ENCODE assay signal across 25 cellular contexts in genomic region chr18:10228380-10228779, GRCh38.
DNase-seq lines count a peak whose midpoint lies in the region; ATAC-seq, FAIRE-seq and TF ChIP-seq lines count a peak whose summit lies in the region.
"Had no signal": no experiment of that assay in that cellular context is flagged by ENCODE, and none has a peak within 500 bp of the region (broad histone marks: within the 10 kb centered on the region; RNA-seq: fewer than 3 reads in every experiment).

No MANE protein-coding gene starts in this region.

- H3K23ac ChIP-seq in IMR-90 (ENCODE audit: low read depth, low read length), result no peak overlapping the region

- no peak overlapping the region for H3K56ac ChIP-seq in IMR-90 (ENCODE audit: extremely low read depth, insufficient read depth, low read length)

- no peak overlapping the region for H4K8ac ChIP-seq in IMR-90 (ENCODE audit: low read depth in 2 of 2, low read length in 2 of 2)

- BruUV-seq in IMR-90 (replicated peaks; lab: Mats Ljungman, UMichigan) (no TSS peak), endothelial cell of umbilical vein (replicated peaks; lab: Mats Ljungman, UMichigan) (no TSS peak)

- H2AK9ac ChIP-seq in IMR-90 (replicated peaks; ENCODE audit: low read depth, low read length, poor library complexity), result no peak overlapping the region

- H2AFZ ChIP-seq in IMR-90 (replicated peaks; ENCODE audit: low read length, poor library complexity), result peak overlapping the region; percentile 32
- H2AFZ ChIP-seq in endothelial cell of umbilical vein (ENCODE audit: low read depth, low read length), result no peak overlapping the region
- H2AFZ ChIP-seq: GM23248 had no signal

- H3K4me3 ChIP-seq in IMR-90 (ENCODE audit: insufficient read depth, low read depth, low read length) (no peak overlapping the region), endothelial cell of umbilical vein (replicated peaks in 1 of 3; ENCODE audit: insufficient read depth in 1 of 3, low read depth in 1 of 3, low read length in 3 of 3) (no peak overlapping the region)
- H3K4me3 ChIP-seq: GM12878, GM23248, HAP-1 had no signal

- no peak overlapping the region for H4K91ac ChIP-seq in IMR-90 (ENCODE audit: insufficient read depth, low read depth, low read length)

- in situ Hi-C loops in IMR-90 (cut with MboI; ENCODE audit: low sequenced_read_pairs), result no loop called here

- H3K4me2 ChIP-seq in IMR-90 (ENCODE audit: low read depth, low read length), result no peak overlapping the region
- no peak overlapping the region for H3K4me2 ChIP-seq in endothelial cell of umbilical vein (ENCODE audit: insufficient read depth, low read length)

- no peaks in the 10 kb centered on the region for H3K79me1 ChIP-seq in IMR-90 (ENCODE audit: low read depth in 1 of 2, low read length in 2 of 2)

- H3K27ac ChIP-seq in IMR-90 (ENCODE audit: insufficient read depth, low read length) (no peak overlapping the region), endothelial cell of umbilical vein (ENCODE audit: insufficient read depth, low read depth, low read length) (no peak overlapping the region)
- H3K27ac ChIP-seq: C4-2B, GM23248, HL-60 had no signal

- H3K14ac ChIP-seq in IMR-90 (replicated peaks; ENCODE audit: low read depth, low read length), result no peak overlapping the region

- H2BK20ac ChIP-seq in IMR-90 (ENCODE audit: low read depth, low read length), result no peak overlapping the region

- no peak for ATAC-seq in IMR-90 (ENCODE audit: low read depth)
- ATAC-seq: GM12878, HepG2, Panc1 had no signal

- peak in 2 of 3 experiments; percentile 10 to 50 for DNase-seq in NCI-H1417 (lab: John Stamatoyannopoulos, UW)
- DNase-seq in NCI-H1417 treated with DMSO at 0.1 percent for 48 hours (lab: John Stamatoyannopoulos, UW), result no peak
- no peak for DNase-seq in IMR-90
- DNase-seq in NCI-H69 (lab: John Stamatoyannopoulos, UW), result peak; percentile 89
- DNase-seq in endothelial cell of umbilical vein (ENCODE audit: low read depth, low spot score), result peak; percentile 12
- no peak for DNase-seq in GM12892 (ENCODE audit: insufficient read length)
- DNase-seq in activated CD8-positive, alpha-beta memory T cell treated with anti-CD3 and anti-CD28 coated beads for 24 hours, result no peak
- DNase-seq in stimulated activated CD4-positive, alpha-beta T cell treated with anti-CD3 and anti-CD28 coated beads, Interleukin-1b, Interleukin-23, amount 100 ng/mL, for 48 hours, result no peak
- DNase-seq: DMS79 treated with DMSO at 0.1 percent for 48 hours, GM23248, KBM-7, MM.1S, NCI-H1048, NCI-H187 treated with DMSO at 0.1 percent for 48 hours, NCI-H2107, NCI-H345, NCI-H526, T-helper 1 cell had no signal

- no peaks in the 10 kb centered on the region for H3K79me2 ChIP-seq in endothelial cell of umbilical vein (ENCODE audit: control insufficient read depth, insufficient read depth, low read length)

- TF ChIP-seq POLR2A in IMR-90 (IDR thresholded peaks at IDR 0.05; ENCODE audit: low read depth, low read length), result no peak
- TF ChIP-seq POLR2A in endothelial cell of umbilical vein (IDR thresholded peaks at IDR 0.05; ENCODE audit: low read depth, low read length), result no peak
- no peak for TF ChIP-seq POLR2A in GM12892 (IDR thresholded peaks at IDR 0.05; ENCODE audit: low read depth, low read length)

- FAIRE-seq in endothelial cell of umbilical vein (lab: Jason Lieb, UNC) (no peak), GM12892 (lab: Jason Lieb, UNC) (no peak)
- FAIRE-seq: A204.1, GM12878, HepG2 had no signal

- no peak overlapping the region for H3K4ac ChIP-seq in IMR-90 (ENCODE audit: low read depth, low read length)

- POLR2A ChIA-PET in IMR-90 (lab: Charles Lee; ENCODE audit: unreplicated experiment) (no interaction called here), endothelial cell of umbilical vein (lab: Charles Lee) (no interaction called here)

- no peak overlapping the region for H2BK120ac ChIP-seq in IMR-90 (ENCODE audit: low read depth, low read length)

- dilution Hi-C loops in IMR-90 (cut with HindIII; ENCODE audit: low sequenced_read_pairs, unreplicated experiment), result no loop called here
- dilution Hi-C loops in endothelial cell of umbilical vein (cut with MboI; ENCODE audit: extremely low pct_ligation_motif_present, low sequenced_read_pairs), result no loop called here

- H3K9me3 ChIP-seq in IMR-90 (ENCODE audit: control insufficient read depth, insufficient read depth, low read length) (peaks cover 21% of the 10 kb centered on the region), endothelial cell of umbilical vein (replicated peaks; ENCODE audit: control insufficient read depth, insufficient read depth, low read length) (no peaks in the 10 kb centered on the region)
- H3K9me3 ChIP-seq: HAP-1 had no signal

- TF ChIP-seq CTCF in IMR-90 (conservative IDR thresholded peaks at IDR 0.05; ENCODE audit: low read depth, low read length) (no peak), endothelial cell of umbilical vein (IDR thresholded peaks at IDR 0.05; ENCODE audit: extremely low read depth in 1 of 2, insufficient read depth in 1 of 2, low read depth in 1 of 2, low read length in 2 of 2) (no peak)

- no peak overlapping the region for H2BK5ac ChIP-seq in IMR-90 (ENCODE audit: low read depth, low read length, poor library complexity, severe bottlenecking)

- H3K18ac ChIP-seq in IMR-90 (ENCODE audit: low read depth, low read length), result no peak overlapping the region

- no peak overlapping the region for H4K5ac ChIP-seq in IMR-90 (ENCODE audit: low read depth, low read length)

- H3K9me1 ChIP-seq in IMR-90 (ENCODE audit: insufficient read depth, low read length) (no peaks in the 10 kb centered on the region), endothelial cell of umbilical vein (replicated peaks; ENCODE audit: control insufficient read depth, extremely low read depth, insufficient read depth, low read length) (no peaks in the 10 kb centered on the region)

- no peak overlapping the region for H2AK5ac ChIP-seq in IMR-90 (ENCODE audit: low read depth, low read length)

- H2BK15ac ChIP-seq in IMR-90 (ENCODE audit: low read depth, low read length), result no peak overlapping the region

- H3K4me1 ChIP-seq in IMR-90 (ENCODE audit: control insufficient read depth, insufficient read depth, low read length) (no peaks in the 10 kb centered on the region), endothelial cell of umbilical vein (ENCODE audit: control insufficient read depth, extremely low read depth, insufficient read depth, low read length) (no peaks in the 10 kb centered on the region)
- H3K4me1 ChIP-seq: HAP-1 had no signal

- no peaks in the 10 kb centered on the region for H3K36me3 ChIP-seq in IMR-90 (ENCODE audit: control insufficient read depth, insufficient read depth, low read length)
- no peaks in the 10 kb centered on the region for H3K36me3 ChIP-seq in endothelial cell of umbilical vein (ENCODE audit: control insufficient read depth in 2 of 2, extremely low read depth in 1 of 2, insufficient read depth in 2 of 2, low read length in 2 of 2)
- H3K36me3 ChIP-seq: HAP-1 had no signal

- H3K9ac ChIP-seq in IMR-90 (ENCODE audit: low read depth, low read length) (no peak overlapping the region), endothelial cell of umbilical vein (replicated peaks; ENCODE audit: extremely low read depth, insufficient read depth, low read length) (no peak overlapping the region)
- H3K9ac ChIP-seq: GM23248 had no signal

- TF ChIP-seq RAD21 in IMR-90 (IDR thresholded peaks at IDR 0.05; ENCODE audit: low read length), result no peak

- H3K27me3 ChIP-seq in IMR-90 (ENCODE audit: control insufficient read depth, insufficient read depth, low read length) (no peaks in the 10 kb centered on the region), endothelial cell of umbilical vein (ENCODE audit: control insufficient read depth in 2 of 2, insufficient read depth in 2 of 2, low read length in 2 of 2) (no peaks in the 10 kb centered on the region)

- intact Hi-C loops in IMR-90 (cut with micrococcal nuclease) (no loop called here), endothelial cell of umbilical vein (cut with micrococcal nuclease) (no loop called here)

- no peaks in the 10 kb centered on the region for H4K20me1 ChIP-seq in IMR-90 (ENCODE audit: insufficient read depth, low read length)
- H4K20me1 ChIP-seq in endothelial cell of umbilical vein (replicated peaks; ENCODE audit: control insufficient read depth, extremely low read depth, insufficient read depth, low read length), result no peaks in the 10 kb centered on the region

- CTCF ChIA-PET in IMR-90 (lab: Yijun Ruan, JAX) (no interaction called here), endothelial cell of umbilical vein (lab: Charles Lee) (no interaction called here)

TF ChIP-seq in IMR-90, 13 proteins besides CTCF, POLR2A, EP300 and RAD21:
- TF ChIP-seq NFE2L2 (IDR thresholded peaks at IDR 0.05; ENCODE audit: low read depth, low read length) (no peak), SMC3 (IDR thresholded peaks at IDR 0.05; ENCODE audit: low read depth, low read length) (no peak), FOS (IDR thresholded peaks at IDR 0.05; ENCODE audit: low read depth, low read length) (no peak), ELK1 (IDR thresholded peaks at IDR 0.05; ENCODE audit: borderline replicate concordance, low read depth, low read length) (no peak), RCOR1 (IDR thresholded peaks at IDR 0.05; ENCODE audit: insufficient replicate concordance, low read length) (no peak)

TF ChIP-seq in endothelial cell of umbilical vein, 7 proteins besides CTCF, POLR2A, EP300 and RAD21:
- TF ChIP-seq, protein P1, sequence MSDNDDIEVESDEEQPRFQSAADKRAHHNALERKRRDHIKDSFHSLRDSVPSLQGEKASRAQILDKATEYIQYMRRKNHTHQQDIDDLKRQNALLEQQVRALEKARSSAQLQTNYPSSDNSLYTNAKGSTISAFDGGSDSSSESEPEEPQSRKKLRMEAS (IDR thresholded peaks at IDR 0.05; ENCODE audit: insufficient read depth, insufficient read length), result no peak

Comparison
In these comparisons a context has a peak if more than half of its experiments do, and no peak if none do; other contexts are left out.
1. DNase-seq: peak in NCI-H1417 (2 of 3), NCI-H69 (single experiment) and endothelial cell of umbilical vein (single experiment); none in NCI-H1417 treated with DMSO at 0.1 percent for 48 hours (single experiment), IMR-90 (single experiment), GM12892 (single experiment), activated CD8-positive, alpha-beta memory T cell treated with anti-CD3 and anti-CD28 coated beads for 24 hours (single experiment) and stimulated activated CD4-positive, alpha-beta T cell treated with anti-CD3 and anti-CD28 coated beads, Interleukin-1b, Interleukin-23, amount 100 ng/mL, for 48 hours (single experiment).